8 cellular contexts compared by ENCODE assay signal in genomic region chr17:68035523-68036303, GRCh38. TPM values are rescaled to one million over a fixed set of nuclear protein-coding genes. Genes with fewer than 3 reads are reported as not detected.
DNase-seq lines count a peak whose midpoint lies in the region; ATAC-seq, FAIRE-seq and TF ChIP-seq lines count a peak whose summit lies in the region.

KPNA2 (plus strand) TSS chr17:68035735; CDS start chr17:68037133, 1,398 bp downstream.

- TF ChIP-seq POLR2A in GM12891 (IDR thresholded peaks at IDR 0.05; ENCODE audit: low read depth, low read length) (peak; percentile 90), ovary (IDR thresholded peaks at IDR 0.05) (peak; percentile 37)

- peak; percentile 82 for FAIRE-seq in GM12891 (lab: Jason Lieb, UNC)

- DNase-seq in GM12891 (ENCODE audit: insufficient read length, low spot score) (peak; percentile 92), NCI-H1417 treated with DMSO at 0.1 percent for 48 hours (lab: John Stamatoyannopoulos, UW) (peak; percentile 88), SW 1271 (lab: John Stamatoyannopoulos, UW) (peak; percentile 96 to 97), Right ventricle myocardium superior (peak; percentile 95), ovary (peak; percentile 93 to 94 (median 94))
- peak; percentile 72 for DNase-seq in activated naive CD8-positive, alpha-beta T cell treated with anti-CD3 and anti-CD28 coated beads, Interleukin-2, amount 50 U/mL, for 16 hours (ENCODE audit: low read depth, low spot score)

- H3K27ac ChIP-seq in ovary, result peak within 1 kb of the TSS in 1 of 2 donors; percentile 6
- H3K27ac ChIP-seq in thymus (ENCODE audit: low read depth), result peak within 1 kb of the TSS; percentile 83

- H3K27me3 ChIP-seq in ovary, result no peaks in the 10 kb centered on the region
- no peaks in the 10 kb centered on the region for H3K27me3 ChIP-seq in thymus (ENCODE audit: control insufficient read depth, insufficient read depth)

- 0% methylated on average over 60 to 67 of the region's 72 CpGs for WGBS in ovary, 3 donors
- WGBS in thymus, result under 1% methylated on average over 67 of the region's 72 CpGs

- no peak for TF ChIP-seq EP300 in ovary (IDR thresholded peaks at IDR 0.05)

- ATAC-seq in HG02798 (IDR thresholded peaks at IDR 0.05; ENCODE audit: poor library complexity, unreplicated experiment), result peak; percentile 95
- peak; percentile 96 for ATAC-seq in Right ventricle myocardium superior (ENCODE audit: poor library complexity)

- H3K4me1 ChIP-seq in ovary (ENCODE audit: insufficient read depth), result peaks cover 2% of the 10 kb centered on the region
- no peaks in the 10 kb centered on the region for H3K4me1 ChIP-seq in thymus (ENCODE audit: control insufficient read depth, insufficient read depth, low read length)

- H3K9me3 ChIP-seq in ovary (no peaks in the 10 kb centered on the region), thymus (ENCODE audit: control insufficient read depth) (no peaks in the 10 kb centered on the region)

- intact Hi-C loops in Right ventricle myocardium superior (cut with DNase I), result no loop called here
- intact Hi-C loops in ovary (cut with DNase I), result no loop called here

- H3K36me3 ChIP-seq in ovary (no peaks in the 10 kb centered on the region), thymus (ENCODE audit: control insufficient read depth, insufficient read depth) (peaks cover 22% of the 10 kb centered on the region)

- H3K4me3 ChIP-seq in ovary (peak within 1 kb of the TSS; percentile 72), thymus (ENCODE audit: low read length) (peak within 1 kb of the TSS; percentile 91)

- TF ChIP-seq CTCF in ovary (IDR thresholded peaks at IDR 0.05), result no peak

TF ChIP-seq in GM12891, 5 proteins besides CTCF, POLR2A, EP300 and RAD21:
- TF ChIP-seq PAX5 (IDR thresholded peaks at IDR 0.05; ENCODE audit: insufficient read depth, low read length, severe bottlenecking) (no peak), POU2F2 (IDR thresholded peaks at IDR 0.05; ENCODE audit: low read depth, low read length) (no peak; the same call in none of the 2 replicates), TAF1 (IDR thresholded peaks at IDR 0.05; ENCODE audit: low read depth, low read length) (peak; percentile 71; the same call in 1 of the 2 replicates), SPI1 (IDR thresholded peaks at IDR 0.05; ENCODE audit: low read depth, low read length) (no peak), POLR2AphosphoS5 (IDR thresholded peaks at IDR 0.05; ENCODE audit: low read depth, low read length) (peak; percentile 89)

RNA-seq across cellular contexts. Expression of gene KPNA2, which starts in this region (rescaled TPM):
- 155 TPM for polyA plus RNA-seq in GM12891 (2012; ENCODE audit: low read depth, missing spikeins)
- total RNA-seq in Right ventricle myocardium superior (19.7 TPM), ovary (10 to 100 TPM in 6 of 7 donors, 1 to 10 TPM in 1; 4.3 to 18.0 (median 12.1) TPM)
- polyA plus RNA-seq in ovary (10 to 100 TPM in 1 of 2 donors, 1 to 10 TPM in 1; 6.0 to 24.3 TPM), thymus (29.9 TPM)
